ENCODE assay signal across 1 cellular context in the genomic region with DNA sequence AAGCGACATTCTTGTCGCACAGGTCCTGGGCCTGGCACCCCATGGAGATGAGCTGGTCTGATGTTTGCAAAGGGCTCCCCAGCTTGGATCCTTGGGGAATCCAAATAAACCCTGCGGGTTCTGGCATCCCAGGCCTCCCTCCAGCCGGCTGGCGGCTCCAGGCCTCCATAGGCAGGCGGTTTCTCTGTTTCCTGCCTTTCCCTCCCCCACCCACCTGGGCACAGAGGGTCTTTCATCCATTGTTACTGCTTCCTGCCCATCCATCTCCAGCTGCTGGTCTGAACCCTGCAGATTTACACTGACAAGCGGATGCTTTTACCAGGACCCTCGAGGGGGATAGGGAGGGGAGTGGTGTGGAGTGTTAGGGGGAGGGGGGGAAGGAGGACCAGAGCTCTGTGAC.
TF ChIP-seq lines count a peak whose summit lies in the region.

No MANE protein-coding gene starts in this region.

TF ChIP-seq in IMR-90, 13 proteins besides CTCF, POLR2A, EP300 and RAD21 (continued from another document):
- no peak for TF ChIP-seq MAFK (IDR thresholded peaks at IDR 0.05; ENCODE audit: low read depth, low read length)
- TF ChIP-seq MAZ (IDR thresholded peaks at IDR 0.05; ENCODE audit: borderline replicate concordance, low read depth, low read length), result no peak
- TF ChIP-seq NFE2L2 (IDR thresholded peaks at IDR 0.05; ENCODE audit: low read depth, low read length), result no peak
- TF ChIP-seq CEBPB (IDR thresholded peaks at IDR 0.05; ENCODE audit: low read depth, low read length), result no peak
- no peak for TF ChIP-seq RFX5 (IDR thresholded peaks at IDR 0.05; ENCODE audit: low read depth, low read length)
- TF ChIP-seq, protein P1, sequence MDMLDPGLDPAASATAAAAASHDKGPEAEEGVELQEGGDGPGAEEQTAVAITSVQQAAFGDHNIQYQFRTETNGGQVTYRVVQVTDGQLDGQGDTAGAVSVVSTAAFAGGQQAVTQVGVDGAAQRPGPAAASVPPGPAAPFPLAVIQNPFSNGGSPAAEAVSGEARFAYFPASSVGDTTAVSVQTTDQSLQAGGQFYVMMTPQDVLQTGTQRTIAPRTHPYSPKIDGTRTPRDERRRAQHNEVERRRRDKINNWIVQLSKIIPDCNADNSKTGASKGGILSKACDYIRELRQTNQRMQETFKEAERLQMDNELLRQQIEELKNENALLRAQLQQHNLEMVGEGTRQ (IDR thresholded peaks at IDR 0.05; ENCODE audit: low read depth, low read length), result no peak
- no peak for TF ChIP-seq SMC3 (IDR thresholded peaks at IDR 0.05; ENCODE audit: low read depth, low read length)
TF ChIP-seq in IMR-90: peak in this region for 0.
